Comparison of ENCODE assay signal across 21 cellular contexts in genomic region chr22:37194750-37195149, GRCh38. TPM values are rescaled to one million over a fixed set of nuclear protein-coding genes. Genes with fewer than 3 reads are reported as not detected.
DNase-seq lines count a peak whose midpoint lies in the region; ATAC-seq lines count a peak whose summit lies in the region.
"Had no signal": no experiment of that assay in that cellular context is flagged by ENCODE, and none has a peak within 500 bp of the region (broad histone marks: within the 10 kb centered on the region; RNA-seq: fewer than 3 reads in every experiment).

No MANE protein-coding gene starts in this region.

- ATAC-seq in activated CD8-positive, alpha-beta memory T cell treated with anti-CD3 and anti-CD28 coated beads, Interleukin-2, amount 10 ng/mL, durations not matched to agents 7 days and 5 days, result no peak
- no peak for ATAC-seq in activated CD8-positive, alpha-beta T cell treated with anti-CD3 and anti-CD28 coated beads, Interleukin-2, amount 10 ng/mL, durations not matched to agents 7 days and 5 days
- ATAC-seq in memory B cell (ENCODE audit: low read depth) (no peak), HG03378 (IDR thresholded peaks at IDR 0.05; ENCODE audit: unreplicated experiment) (no peak)
- ATAC-seq in stimulated activated effector memory CD8-positive, alpha-beta T cell treated with anti-CD3 and anti-CD28 coated beads, Interleukin-12 subunit alpha, Interleukin-12 subunit beta, amount 100 ng/mL, for 72 hours, result no peak
- ATAC-seq: pancreas; stimulated activated naive B cell treated with anti-CD40 and anti-IgM and Interleukin-4, amounts not matched to agents 10 μg/mL and 1 μg/mL and 100 μg/mL, for 72 hours had no signal

- peak overlapping the region; percentile 82 for H3K27ac Mint-ChIP-seq in activated CD8-positive, alpha-beta memory T cell treated with anti-CD3 and anti-CD28 coated beads, Interleukin-2, amount 10 ng/mL, durations not matched to agents 7 days and 5 days
- H3K27ac Mint-ChIP-seq in activated CD8-positive, alpha-beta T cell treated with anti-CD3 and anti-CD28 coated beads, Interleukin-2, amount 10 ng/mL, durations not matched to agents 7 days and 5 days, result peak overlapping the region; percentile 86
- peak overlapping the region; percentile 8 for H3K27ac Mint-ChIP-seq in memory B cell
- peak overlapping the region; percentile 51 for H3K27ac Mint-ChIP-seq in stimulated activated effector memory CD8-positive, alpha-beta T cell treated with anti-CD3 and anti-CD28 coated beads, Interleukin-12 subunit alpha, Interleukin-12 subunit beta, amount 100 ng/mL, for 72 hours
- H3K27ac Mint-ChIP-seq: stimulated activated naive B cell treated with anti-CD40 and anti-IgM and Interleukin-4, amounts not matched to agents 10 μg/mL and 1 μg/mL and 100 μg/mL, for 72 hours had no signal

- peaks cover 42% of the 10 kb centered on the region for H3K4me1 Mint-ChIP-seq in activated CD8-positive, alpha-beta memory T cell treated with anti-CD3 and anti-CD28 coated beads, Interleukin-2, amount 10 ng/mL, durations not matched to agents 7 days and 5 days
- H3K4me1 Mint-ChIP-seq in activated CD8-positive, alpha-beta T cell treated with anti-CD3 and anti-CD28 coated beads, Interleukin-2, amount 10 ng/mL, durations not matched to agents 7 days and 5 days (ENCODE audit: low read depth), result peaks cover 68% of the 10 kb centered on the region
- peaks cover 8% of the 10 kb centered on the region for H3K4me1 Mint-ChIP-seq in memory B cell
- peaks cover 52% of the 10 kb centered on the region for H3K4me1 Mint-ChIP-seq in stimulated activated effector memory CD8-positive, alpha-beta T cell treated with anti-CD3 and anti-CD28 coated beads, Interleukin-12 subunit alpha, Interleukin-12 subunit beta, amount 100 ng/mL, for 72 hours

- DNase-seq in activated CD8-positive, alpha-beta memory T cell treated with anti-CD3 and anti-CD28 coated beads, Interleukin-2, amount 10 ng/mL, durations not matched to agents 7 days and 5 days, result no peak
- DNase-seq in activated CD8-positive, alpha-beta memory T cell treated with anti-CD3 and anti-CD28 coated beads, Interleukin-2, amount 50 U/mL, for 4 hours, result no peak
- no peak for DNase-seq in activated CD8-positive, alpha-beta T cell treated with anti-CD3 and anti-CD28 coated beads, Interleukin-2, amount 10 ng/mL, durations not matched to agents 7 days and 5 days
- DNase-seq in memory B cell (ENCODE audit: low spot score in 2 of 2), result no peak
- no peak for DNase-seq in stimulated activated effector memory CD8-positive, alpha-beta T cell treated with anti-CD3 and anti-CD28 coated beads, Interleukin-12 subunit alpha, Interleukin-12 subunit beta, amount 100 ng/mL, for 72 hours (ENCODE audit: low spot score in 2 of 2)
- no peak for DNase-seq in DMS79 treated with DMSO at 0.1 percent for 48 hours (lab: John Stamatoyannopoulos, UW)
- no peak for DNase-seq in NCI-H2029 treated with DMSO at 0.1 percent for 48 hours (lab: John Stamatoyannopoulos, UW)
- DNase-seq: activated CD4-positive, CD25-positive, alpha-beta regulatory T cell; activated T-cell treated with anti-CD3 and anti-CD28 coated beads for 4 hours; Calu3; central memory CD4-positive, alpha-beta T cell; effector CD4-positive, alpha-beta T cell; GOT3; hypothalamus; kidney glomerular epithelial cell; NCI-H1105; NCI-H774; pancreas; stimulated activated naive B cell treated with anti-CD40 and anti-IgM and Interleukin-4, amounts not matched to agents 10 μg/mL and 1 μg/mL and 100 μg/mL, for 72 hours; upper lobe of left lung had no signal

- CTCF ChIA-PET in activated CD8-positive, alpha-beta memory T cell treated with anti-CD3 and anti-CD28 coated beads, Interleukin-2, amount 10 ng/mL, durations not matched to agents 7 days and 5 days (lab: Charles Lee), result interaction anchor here (1.9 to 5.3 kb wide), 4 partner anchors 28 to 116 kb away, joined by 5 to 33 read pairs (median 10); partner anchors contain the start of gene IL2RB
- CTCF ChIA-PET in activated CD8-positive, alpha-beta T cell treated with anti-CD3 and anti-CD28 coated beads, Interleukin-2, amount 10 ng/mL, durations not matched to agents 7 days and 5 days (lab: Charles Lee), result interaction anchor here (0.8 to 17.4 kb wide), 7 partner anchors 18 to 413 kb away, joined by 3 to 280 read pairs (median 5); no protein-coding TSS in a partner anchor

- H3K4me3 Mint-ChIP-seq in activated CD8-positive, alpha-beta memory T cell treated with anti-CD3 and anti-CD28 coated beads, Interleukin-2, amount 10 ng/mL, durations not matched to agents 7 days and 5 days, result no peak overlapping the region
- H3K4me3 Mint-ChIP-seq in activated CD8-positive, alpha-beta T cell treated with anti-CD3 and anti-CD28 coated beads, Interleukin-2, amount 10 ng/mL, durations not matched to agents 7 days and 5 days, result no peak overlapping the region
- H3K4me3 Mint-ChIP-seq in memory B cell, result no peak overlapping the region
- peak overlapping the region; percentile 13 for H3K4me3 Mint-ChIP-seq in stimulated activated effector memory CD8-positive, alpha-beta T cell treated with anti-CD3 and anti-CD28 coated beads, Interleukin-12 subunit alpha, Interleukin-12 subunit beta, amount 100 ng/mL, for 72 hours
- H3K4me3 Mint-ChIP-seq: stimulated activated naive B cell treated with anti-CD40 and anti-IgM and Interleukin-4, amounts not matched to agents 10 μg/mL and 1 μg/mL and 100 μg/mL, for 72 hours had no signal

- POLR2A ChIA-PET in activated CD8-positive, alpha-beta T cell treated with anti-CD3 and anti-CD28 coated beads, Interleukin-2, amount 10 ng/mL, durations not matched to agents 7 days and 5 days (lab: Charles Lee), result interaction anchor here (1.8 to 3.2 kb wide), 4 partner anchors 28 to 115 kb away, joined by 5 to 16 read pairs (median 6); no protein-coding TSS in a partner anchor

- no peaks in the 10 kb centered on the region for H3K27me3 Mint-ChIP-seq in activated CD8-positive, alpha-beta memory T cell treated with anti-CD3 and anti-CD28 coated beads, Interleukin-2, amount 10 ng/mL, durations not matched to agents 7 days and 5 days
- no peaks in the 10 kb centered on the region for H3K27me3 Mint-ChIP-seq in activated CD8-positive, alpha-beta T cell treated with anti-CD3 and anti-CD28 coated beads, Interleukin-2, amount 10 ng/mL, durations not matched to agents 7 days and 5 days (ENCODE audit: low read depth)
- no peaks in the 10 kb centered on the region for H3K27me3 Mint-ChIP-seq in memory B cell
- H3K27me3 Mint-ChIP-seq: stimulated activated naive B cell treated with anti-CD40 and anti-IgM and Interleukin-4, amounts not matched to agents 10 μg/mL and 1 μg/mL and 100 μg/mL, for 72 hours had no signal

- no peaks in the 10 kb centered on the region for H3K9me3 Mint-ChIP-seq in activated CD8-positive, alpha-beta memory T cell treated with anti-CD3 and anti-CD28 coated beads, Interleukin-2, amount 10 ng/mL, durations not matched to agents 7 days and 5 days (ENCODE audit: low read depth)
- H3K9me3 Mint-ChIP-seq in activated CD8-positive, alpha-beta T cell treated with anti-CD3 and anti-CD28 coated beads, Interleukin-2, amount 10 ng/mL, durations not matched to agents 7 days and 5 days (ENCODE audit: insufficient read depth), result peaks cover 10% of the 10 kb centered on the region
- no peaks in the 10 kb centered on the region for H3K9me3 Mint-ChIP-seq in memory B cell
- no peaks in the 10 kb centered on the region for H3K9me3 Mint-ChIP-seq in stimulated activated effector memory CD8-positive, alpha-beta T cell treated with anti-CD3 and anti-CD28 coated beads, Interleukin-12 subunit alpha, Interleukin-12 subunit beta, amount 100 ng/mL, for 72 hours
- H3K9me3 Mint-ChIP-seq: stimulated activated naive B cell treated with anti-CD40 and anti-IgM and Interleukin-4, amounts not matched to agents 10 μg/mL and 1 μg/mL and 100 μg/mL, for 72 hours had no signal

- H3K36me3 Mint-ChIP-seq in activated CD8-positive, alpha-beta memory T cell treated with anti-CD3 and anti-CD28 coated beads, Interleukin-2, amount 10 ng/mL, durations not matched to agents 7 days and 5 days, result peaks cover 18% of the 10 kb centered on the region
- peaks cover 33% of the 10 kb centered on the region for H3K36me3 Mint-ChIP-seq in activated CD8-positive, alpha-beta T cell treated with anti-CD3 and anti-CD28 coated beads, Interleukin-2, amount 10 ng/mL, durations not matched to agents 7 days and 5 days (ENCODE audit: low read depth)
- H3K36me3 Mint-ChIP-seq in memory B cell, result no peaks in the 10 kb centered on the region
- H3K36me3 Mint-ChIP-seq in stimulated activated effector memory CD8-positive, alpha-beta T cell treated with anti-CD3 and anti-CD28 coated beads, Interleukin-12 subunit alpha, Interleukin-12 subunit beta, amount 100 ng/mL, for 72 hours, result peaks cover 8% of the 10 kb centered on the region

RNA-seq across cellular contexts. Expression of gene C1QTNF6, which starts 6.7 kb away (rescaled TPM):
- total RNA-seq in activated CD8-positive, alpha-beta memory T cell treated with anti-CD3 and anti-CD28 coated beads, Interleukin-2, amount 10 ng/mL, durations not matched to agents 7 days and 5 days, result 1 to 10 TPM; 6.7 to 7.4 TPM
- 1 to 10 TPM; 6.1 to 6.2 TPM for total RNA-seq in activated CD8-positive, alpha-beta T cell treated with anti-CD3 and anti-CD28 coated beads, Interleukin-2, amount 10 ng/mL, durations not matched to agents 7 days and 5 days

RNA-seq across cellular contexts. Expression of gene SSTR3, which starts 17.5 kb away (rescaled TPM):
- 1 to 10 TPM; 1.3 to 2.2 TPM for total RNA-seq in activated CD8-positive, alpha-beta memory T cell treated with anti-CD3 and anti-CD28 coated beads, Interleukin-2, amount 10 ng/mL, durations not matched to agents 7 days and 5 days
- total RNA-seq in activated CD8-positive, alpha-beta T cell treated with anti-CD3 and anti-CD28 coated beads, Interleukin-2, amount 10 ng/mL, durations not matched to agents 7 days and 5 days, result 1 to 10 TPM; 3.5 to 3.6 TPM
- total RNA-seq: Calu3 had no signal

RNA-seq across cellular contexts. Expression of gene IL2RB, which starts 45.0 kb away (rescaled TPM):
- 100 to 1,000 TPM; 376 to 468 TPM for total RNA-seq in activated CD8-positive, alpha-beta memory T cell treated with anti-CD3 and anti-CD28 coated beads, Interleukin-2, amount 10 ng/mL, durations not matched to agents 7 days and 5 days
- 100 to 1,000 TPM; 202 to 213 TPM for total RNA-seq in activated CD8-positive, alpha-beta T cell treated with anti-CD3 and anti-CD28 coated beads, Interleukin-2, amount 10 ng/mL, durations not matched to agents 7 days and 5 days
- total RNA-seq: Calu3 had no signal

RNA-seq across cellular contexts. Expression of gene RAC2, which starts 49.3 kb away (rescaled TPM):
- 100 to 1,000 TPM; 834 to 907 TPM for total RNA-seq in activated CD8-positive, alpha-beta memory T cell treated with anti-CD3 and anti-CD28 coated beads, Interleukin-2, amount 10 ng/mL, durations not matched to agents 7 days and 5 days
- 1,000 to 10,000 TPM; 1,167 to 1,252 TPM for total RNA-seq in activated CD8-positive, alpha-beta T cell treated with anti-CD3 and anti-CD28 coated beads, Interleukin-2, amount 10 ng/mL, durations not matched to agents 7 days and 5 days

Comparison
In these comparisons a context has a peak if more than half of its experiments do, and no peak if none do; other contexts are left out.
1. H3K27ac Mint-ChIP-seq: peak in every context shown above with its lines; median percentile 86 in activated CD8-positive, alpha-beta T cell treated with anti-CD3 and anti-CD28 coated beads, Interleukin-2, amount 10 ng/mL, durations not matched to agents 7 days and 5 days; 82 in activated CD8-positive, alpha-beta memory T cell treated with anti-CD3 and anti-CD28 coated beads, Interleukin-2, amount 10 ng/mL, durations not matched to agents 7 days and 5 days; 51 in stimulated activated effector memory CD8-positive, alpha-beta T cell treated with anti-CD3 and anti-CD28 coated beads, Interleukin-12 subunit alpha, Interleukin-12 subunit beta, amount 100 ng/mL, for 72 hours; 8 in memory B cell.